Comparison of ENCODE assay signal across 9 cellular contexts in the genomic region with DNA sequence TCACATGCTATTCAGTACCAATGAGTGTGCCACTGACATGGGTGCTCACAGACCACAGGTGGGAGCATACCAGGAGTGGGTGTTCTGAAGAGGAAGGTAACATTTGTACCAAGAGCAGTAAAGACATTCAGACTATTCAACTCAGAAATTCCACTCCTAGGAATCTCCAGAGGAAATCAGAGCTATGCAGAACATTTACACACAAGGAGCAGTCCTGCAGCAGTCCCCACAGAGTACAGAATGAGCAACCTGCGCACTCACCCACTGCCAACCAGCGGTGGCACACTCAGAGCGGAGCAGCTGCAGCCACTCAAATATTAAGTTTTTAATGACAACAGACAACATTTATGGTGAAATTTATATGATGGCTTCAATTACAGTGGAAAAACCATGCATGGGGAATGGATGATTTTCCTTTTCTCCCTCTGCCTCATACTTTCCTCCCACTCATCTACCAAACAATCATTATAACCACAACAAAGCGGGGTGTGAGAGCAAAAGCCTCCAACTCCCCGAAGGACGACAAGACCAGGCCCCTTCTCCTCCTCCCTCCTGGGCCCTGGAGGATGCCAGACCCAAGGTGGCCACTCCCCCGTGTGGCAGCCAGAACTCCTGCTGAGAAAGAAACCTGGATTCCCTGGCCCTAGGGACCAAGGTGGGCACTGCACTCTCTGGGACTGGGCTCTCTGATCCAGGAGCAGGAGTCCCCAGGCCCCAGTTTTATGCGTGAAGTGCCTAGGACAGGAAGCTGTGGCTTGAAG. TPM values are rescaled to one million over a fixed set of nuclear protein-coding genes. Genes with fewer than 3 reads are reported as not detected.
DNase-seq lines count a peak whose midpoint lies in the region; ATAC-seq and TF ChIP-seq lines count a peak whose summit lies in the region.
"Had no signal": no experiment of that assay in that cellular context is flagged by ENCODE, and none has a peak within 500 bp of the region (broad histone marks: within the 10 kb centered on the region; RNA-seq: fewer than 3 reads in every experiment).

No MANE protein-coding gene starts in this region.

- peaks cover 38% of the 10 kb centered on the region for H3K4me1 Mint-ChIP-seq in CD4-positive, alpha-beta T cell (ENCODE audit: low read depth)

- H3K79me1 ChIP-seq in mesenchymal stem cell (replicated peaks; ENCODE audit: low read length, poor library complexity, severe bottlenecking) (peaks cover 65% of the 10 kb centered on the region), neuronal stem cell (ENCODE audit: low read depth, low read length) (peaks cover 45% of the 10 kb centered on the region)

- POLR2A ChIA-PET in CD4-positive, alpha-beta T cell (lab: Charles Lee): no interaction called here

- peak overlapping the region; percentile 45 for H4K91ac ChIP-seq in mesenchymal stem cell (ENCODE audit: low read length)
- H4K91ac ChIP-seq in neuronal stem cell (ENCODE audit: low read depth, low read length, poor library complexity): no peak overlapping the region

- no peak overlapping the region for H3K23ac ChIP-seq in mesenchymal stem cell (ENCODE audit: low read length in 2 of 2)
- no peak overlapping the region for H3K23ac ChIP-seq in neuronal stem cell (ENCODE audit: low read depth, low read length, poor library complexity)

- H3K4me2 ChIP-seq in mesenchymal stem cell (ENCODE audit: low read length, poor library complexity, severe bottlenecking): no peak overlapping the region
- no peak overlapping the region for H3K4me2 ChIP-seq in neuronal stem cell (ENCODE audit: insufficient read depth, low read length, poor library complexity, severe bottlenecking)

- in situ Hi-C loops in astrocyte of the spinal cord (cut with HindIII; ENCODE audit: low sequenced_read_pairs): no loop called here

- H3K9ac ChIP-seq in mesenchymal stem cell (ENCODE audit: low read length) (no peak overlapping the region), neuronal stem cell (ENCODE audit: low read depth, low read length, poor library complexity) (no peak overlapping the region)

- H2BK12ac ChIP-seq in mesenchymal stem cell (ENCODE audit: low read length in 2 of 2): no peak overlapping the region
- no peak overlapping the region for H2BK12ac ChIP-seq in neuronal stem cell (ENCODE audit: low read length)

- CTCF ChIA-PET in CD4-positive, alpha-beta T cell (lab: Charles Lee): no interaction called here

- H3K4me3 Mint-ChIP-seq in CD4-positive, alpha-beta T cell: peak overlapping the region; percentile 65

- H4K8ac ChIP-seq in mesenchymal stem cell (ENCODE audit: low read length): peak overlapping the region; percentile 19
- no peak overlapping the region for H4K8ac ChIP-seq in neuronal stem cell (ENCODE audit: low read depth, low read length)

- H3K4me1 ChIP-seq in mesenchymal stem cell (ENCODE audit: control insufficient read depth, insufficient read depth, low read depth, low read length) (peaks cover 48% of the 10 kb centered on the region), neuronal stem cell (ENCODE audit: control insufficient read depth in 2 of 2, insufficient read depth in 1 of 2, low read depth in 1 of 2, low read length in 2 of 2) (peaks cover 33 to 44% of the 10 kb centered on the region in 2 donors)

- no peak for ATAC-seq in CD4-positive, alpha-beta T cell (ENCODE audit: poor library complexity)
- ATAC-seq: heart left ventricle had no signal

- H2AK5ac ChIP-seq in mesenchymal stem cell (ENCODE audit: low read length, severe bottlenecking) (no peak overlapping the region), neuronal stem cell (ENCODE audit: low read depth, low read length) (no peak overlapping the region)

- no peaks in the 10 kb centered on the region for H3K9me3 ChIP-seq in CD4-positive, alpha-beta T cell (ENCODE audit: control insufficient read depth, low read length)
- no peaks in the 10 kb centered on the region for H3K9me3 ChIP-seq in mesenchymal stem cell (ENCODE audit: control insufficient read depth, low read length)
- no peaks in the 10 kb centered on the region for H3K9me3 ChIP-seq in neuronal stem cell (replicated peaks in 1 of 2; ENCODE audit: control insufficient read depth in 2 of 2, insufficient read depth in 1 of 2, low read depth in 1 of 2, low read length in 2 of 2)
- H3K9me3 ChIP-seq: heart left ventricle had no signal

- no peak overlapping the region for H3K27ac ChIP-seq in CD4-positive, alpha-beta T cell (ENCODE audit: low read depth, low read length)
- H3K27ac ChIP-seq in mesenchymal stem cell (ENCODE audit: low read length, poor library complexity, severe bottlenecking): no peak overlapping the region
- H3K27ac ChIP-seq in neuronal stem cell (replicated peaks; ENCODE audit: low read length): no peak overlapping the region
- H3K27ac ChIP-seq: heart left ventricle had no signal

- H2BK15ac ChIP-seq in mesenchymal stem cell (ENCODE audit: low read depth, poor library complexity, severe bottlenecking) (no peak overlapping the region), neuronal stem cell (ENCODE audit: low read length) (no peak overlapping the region)

- TF ChIP-seq CTCF in CD4-positive, alpha-beta T cell (IDR thresholded peaks at IDR 0.05): no peak
- TF ChIP-seq CTCF in astrocyte of the spinal cord (IDR thresholded peaks at IDR 0.05; ENCODE audit: low read depth, low read length): peak; percentile 42

- H3K36me3 ChIP-seq in mesenchymal stem cell (ENCODE audit: control insufficient read depth in 1 of 2, insufficient read depth in 2 of 2, low read depth in 1 of 2, low read length in 2 of 2) (peaks cover 4 to 36% of the 10 kb centered on the region in 2 experiments), neuronal stem cell (replicated peaks in 1 of 2; ENCODE audit: control insufficient read depth in 2 of 2, insufficient read depth in 2 of 2, low read length in 2 of 2) (peaks cover 3 to 83% of the 10 kb centered on the region in 2 donors)
- H3K36me3 ChIP-seq: heart left ventricle had no signal

- no peaks in the 10 kb centered on the region for H3K27me3 Mint-ChIP-seq in CD4-positive, alpha-beta T cell

- 75% methylated on average over 7 of the region's 8 CpGs for WGBS in mesenchymal stem cell
- no CpG with 5 or more reads among the region's 8 CpGs for WGBS in neuronal stem cell (ENCODE audit: extremely low coverage in 2 of 2, insufficient read length in 2 of 2, insufficient replicate concordance in 1 of 2), 2 donors

- H3K4ac ChIP-seq in mesenchymal stem cell (ENCODE audit: low read depth in 1 of 2, low read length in 2 of 2): no peak overlapping the region
- H3K4ac ChIP-seq in neuronal stem cell (ENCODE audit: low read length): no peak overlapping the region

- peak in 3 of 10 experiments; percentile 0 to 22 (median 1) for DNase-seq in CD4-positive, alpha-beta T cell
- DNase-seq in HPDE6-E6E7 (ENCODE audit: extremely low spot score) (peak; percentile 54), astrocyte of the spinal cord (ENCODE audit: low read depth, low spot score) (no peak), mesenchymal stem cell (peak; percentile 58), neuronal stem cell (ENCODE audit: low spot score) (no peak), inferior parietal cortex (ENCODE audit: extremely low spot score) (no peak), RPMI8226 (no peak)
- DNase-seq in stimulated activated naive CD4-positive, alpha-beta T cell (lab: John Stamatoyannopoulos, UW): no peak

- H3K18ac ChIP-seq in mesenchymal stem cell (ENCODE audit: low read depth in 1 of 2, low read length in 2 of 2) (peak overlapping the region in 1 of 2 experiments; percentile 16), neuronal stem cell (ENCODE audit: low read length) (no peak overlapping the region)

- no peaks in the 10 kb centered on the region for H3K27me3 ChIP-seq in CD4-positive, alpha-beta T cell (ENCODE audit: control insufficient read depth, insufficient read depth, low read length)
- H3K27me3 ChIP-seq in mesenchymal stem cell (ENCODE audit: control insufficient read depth in 1 of 2, insufficient read depth in 1 of 2, low read length in 2 of 2) (peaks cover 0 to 8% of the 10 kb centered on the region in 2 experiments), neuronal stem cell (ENCODE audit: control insufficient read depth in 3 of 3, insufficient read depth in 3 of 3, low read depth in 1 of 3, low read length in 3 of 3) (no peaks in the 10 kb centered on the region)
- H3K27me3 ChIP-seq: heart left ventricle had no signal

- no peak overlapping the region for H2AFZ ChIP-seq in mesenchymal stem cell (ENCODE audit: low read depth, low read length)
- no peak overlapping the region for H2AFZ ChIP-seq in neuronal stem cell (ENCODE audit: low read length)

- intact Hi-C loops in CD4-positive, alpha-beta T cell (cut with DNase I, micrococcal nuclease): no loop called here

- no peak overlapping the region for H2BK120ac ChIP-seq in mesenchymal stem cell (ENCODE audit: low read depth, low read length)
- H2BK120ac ChIP-seq in neuronal stem cell (ENCODE audit: low read depth, low read length): no peak overlapping the region

- H3K9me3 Mint-ChIP-seq in CD4-positive, alpha-beta T cell: no peaks in the 10 kb centered on the region

- H3K27ac Mint-ChIP-seq in CD4-positive, alpha-beta T cell: no peak overlapping the region

- H3K14ac ChIP-seq in mesenchymal stem cell (ENCODE audit: low read length in 2 of 2) (no peak overlapping the region), neuronal stem cell (ENCODE audit: low read length) (no peak overlapping the region)

- no peaks in the 10 kb centered on the region for H3K36me3 Mint-ChIP-seq in CD4-positive, alpha-beta T cell (ENCODE audit: low read depth)

- H2BK5ac ChIP-seq in mesenchymal stem cell (ENCODE audit: low read depth, low read length, poor library complexity, severe bottlenecking) (no peak overlapping the region), neuronal stem cell (ENCODE audit: low read length) (no peak overlapping the region)

- H3K4me3 ChIP-seq in astrocyte of the spinal cord (ENCODE audit: low read depth, low read length): no peak overlapping the region
- H3K4me3 ChIP-seq in mesenchymal stem cell (ENCODE audit: insufficient read depth in 1 of 2, low read depth in 1 of 2, low read length in 2 of 2): no peak overlapping the region
- H3K4me3 ChIP-seq in neuronal stem cell (ENCODE audit: low read length in 2 of 2): peak overlapping the region in 1 of 2 donors; percentile 25
- H3K4me3 ChIP-seq: heart left ventricle had no signal

RNA-seq across cellular contexts. Expression of a gene that starts 5.4 kb away (rescaled TPM):
- total RNA-seq in CD4-positive, alpha-beta T cell: 1 to 10 TPM; 7.1 to 8.7 TPM
- polyA plus RNA-seq in mesenchymal stem cell (2013, experiment 1 of 2): 37.7 TPM
- 37.3 TPM for polyA plus RNA-seq in mesenchymal stem cell (2013, experiment 2 of 2)
- polyA plus RNA-seq in neuronal stem cell (2013, experiment 1 of 2): 32.8 TPM
- polyA plus RNA-seq in neuronal stem cell (2013, experiment 2 of 2): 32.8 TPM

Comparison
In these comparisons a context has a peak if more than half of its experiments do, and no peak if none do; other contexts are left out.
1. DNase-seq: peak in HPDE6-E6E7 (single experiment) and mesenchymal stem cell (single experiment); none in astrocyte of the spinal cord (single experiment), neuronal stem cell (single experiment), inferior parietal cortex (single experiment), RPMI8226 (single experiment) and stimulated activated naive CD4-positive, alpha-beta T cell (0 of 6).